In genomic region chr16:12800751-12801308, GRCh38 we compare ENCODE assay signal across 17 cellular contexts. TPM values are rescaled to one million over a fixed set of nuclear protein-coding genes. Genes with fewer than 3 reads are reported as not detected.
DNase-seq lines count a peak whose midpoint lies in the region; ATAC-seq and TF ChIP-seq lines count a peak whose summit lies in the region.
"Had no signal": no experiment of that assay in that cellular context is flagged by ENCODE, and none has a peak within 500 bp of the region (broad histone marks: within the 10 kb centered on the region; RNA-seq: fewer than 3 reads in every experiment).

No MANE protein-coding gene starts in this region.

- H3K14ac ChIP-seq in mesenchymal stem cell (ENCODE audit: low read length in 2 of 2), result no peak overlapping the region

- peaks cover 3 to 19% of the 10 kb centered on the region in 2 donors for H3K4me1 ChIP-seq in ascending aorta
- peaks cover 8% of the 10 kb centered on the region for H3K4me1 ChIP-seq in mesenchymal stem cell (ENCODE audit: control insufficient read depth, insufficient read depth, low read depth, low read length)
- peaks cover 19 to 43% of the 10 kb centered on the region in 2 donors for H3K4me1 ChIP-seq in thoracic aorta (ENCODE audit: control insufficient read depth in 1 of 2, low read depth in 2 of 2)

- no peaks in the 10 kb centered on the region for H3K27me3 ChIP-seq in ascending aorta
- H3K27me3 ChIP-seq in mesenchymal stem cell (ENCODE audit: control insufficient read depth in 1 of 2, insufficient read depth in 1 of 2, low read length in 2 of 2), result no peaks in the 10 kb centered on the region
- no peaks in the 10 kb centered on the region for H3K27me3 ChIP-seq in thoracic aorta (replicated peaks; ENCODE audit: insufficient read depth)
- H3K27me3 ChIP-seq: transverse colon had no signal

- no peak overlapping the region for H2BK120ac ChIP-seq in mesenchymal stem cell (ENCODE audit: low read depth, low read length)

- no peaks in the 10 kb centered on the region for H3K9me3 Mint-ChIP-seq in activated naive CD8-positive, alpha-beta T cell treated with anti-CD3 and anti-CD28 coated beads, Interleukin-2, amount 50 U/mL, for 24 hours
- H3K9me3 Mint-ChIP-seq in activated naive CD8-positive, alpha-beta T cell treated with anti-CD3 and anti-CD28 coated beads for 36 hours, result peaks cover 3% of the 10 kb centered on the region

- H3K23ac ChIP-seq in mesenchymal stem cell (ENCODE audit: low read length in 2 of 2), result no peak overlapping the region

- no peak for TF ChIP-seq CTCF in ascending aorta (IDR thresholded peaks at IDR 0.05)
- no peak for TF ChIP-seq CTCF in thoracic aorta (IDR thresholded peaks at IDR 0.05)

- H3K4me1 Mint-ChIP-seq in activated naive CD8-positive, alpha-beta T cell treated with anti-CD3 and anti-CD28 coated beads, Interleukin-2, amount 50 U/mL, for 24 hours, result peaks cover 33% of the 10 kb centered on the region
- peaks cover 24% of the 10 kb centered on the region for H3K4me1 Mint-ChIP-seq in activated naive CD8-positive, alpha-beta T cell treated with anti-CD3 and anti-CD28 coated beads for 36 hours

- no peak for DNase-seq in activated naive CD8-positive, alpha-beta T cell treated with anti-CD3 and anti-CD28 coated beads, Interleukin-2, amount 50 U/mL, for 24 hours
- no peak for DNase-seq in activated naive CD8-positive, alpha-beta T cell treated with anti-CD3 and anti-CD28 coated beads for 36 hours
- DNase-seq in ascending aorta (ENCODE audit: low spot score in 2 of 2) (no peak), mesenchymal stem cell (no peak), thoracic aorta (ENCODE audit: low spot score) (no peak), NCI-H345 treated with DMSO at 0.1 percent for 48 hours (lab: John Stamatoyannopoulos, UW; ENCODE audit: unreplicated experiment) (no peak)
- no peak for DNase-seq in activated CD4-positive, alpha-beta T cell treated with anti-CD3 and anti-CD28 coated beads, Interleukin-2, amount 50 U/mL, for 4 hours
- DNase-seq: ACHN; activated gamma-delta T cell; hippocampal formation; naive B cell; NCI-H748 treated with DMSO at 0.1 percent for 48 hours; PC-3; stimulated activated CD4-positive, alpha-beta T cell treated with anti-CD3 and anti-CD28 coated beads, Interleukin-1b, Interleukin-23, amount 100 ng/mL, for 48 hours had no signal

- H3K36me3 ChIP-seq in ascending aorta (no peaks in the 10 kb centered on the region), mesenchymal stem cell (ENCODE audit: control insufficient read depth in 1 of 2, insufficient read depth in 2 of 2, low read depth in 1 of 2, low read length in 2 of 2) (no peaks in the 10 kb centered on the region), thoracic aorta (no peaks in the 10 kb centered on the region)
- H3K36me3 ChIP-seq: transverse colon had no signal

- H2AK5ac ChIP-seq in mesenchymal stem cell (ENCODE audit: low read length, severe bottlenecking), result no peak overlapping the region

- no peak overlapping the region for H4K91ac ChIP-seq in mesenchymal stem cell (ENCODE audit: low read length)

- intact Hi-C loops in ascending aorta (cut with DNase I), result loop anchor here (10.0 kb wide), 1 partner anchor 1094 kb away; no protein-coding TSS in a partner anchor

- H3K79me1 ChIP-seq in mesenchymal stem cell (replicated peaks; ENCODE audit: low read length, poor library complexity, severe bottlenecking), result peaks cover 23% of the 10 kb centered on the region

- H2BK12ac ChIP-seq in mesenchymal stem cell (ENCODE audit: low read length in 2 of 2), result peak overlapping the region in 1 of 2 experiments; percentile 93

- 90% methylated on average over 5 of the region's 6 CpGs for WGBS in mesenchymal stem cell

- peak overlapping the region; percentile 72 for H3K27ac Mint-ChIP-seq in activated naive CD8-positive, alpha-beta T cell treated with anti-CD3 and anti-CD28 coated beads, Interleukin-2, amount 50 U/mL, for 24 hours
- no peak overlapping the region for H3K27ac Mint-ChIP-seq in activated naive CD8-positive, alpha-beta T cell treated with anti-CD3 and anti-CD28 coated beads for 36 hours

- peak overlapping the region in 1 of 2 experiments; percentile 6 for H3K4ac ChIP-seq in mesenchymal stem cell (ENCODE audit: low read depth in 1 of 2, low read length in 2 of 2)

- no peak overlapping the region for H2BK5ac ChIP-seq in mesenchymal stem cell (ENCODE audit: low read depth, low read length, poor library complexity, severe bottlenecking)

- peak overlapping the region; percentile 2 for H4K8ac ChIP-seq in mesenchymal stem cell (ENCODE audit: low read length)

- no peak overlapping the region for H3K4me3 ChIP-seq in ascending aorta
- H3K4me3 ChIP-seq in mesenchymal stem cell (ENCODE audit: insufficient read depth in 1 of 2, low read depth in 1 of 2, low read length in 2 of 2), result no peak overlapping the region
- H3K4me3 ChIP-seq in thoracic aorta, result no peak overlapping the region
- H3K4me3 ChIP-seq: transverse colon had no signal

- no peak for ATAC-seq in activated naive CD8-positive, alpha-beta T cell treated with anti-CD3 and anti-CD28 coated beads, Interleukin-2, amount 50 U/mL, for 24 hours
- ATAC-seq in thoracic aorta (ENCODE audit: insufficient number of reproducible peaks, low FRiP score, low read depth) (no peak), GM19455 (IDR thresholded peaks at IDR 0.05; ENCODE audit: unreplicated experiment) (no peak)
- ATAC-seq: PC-3 had no signal

- H3K9ac ChIP-seq in mesenchymal stem cell (ENCODE audit: low read length), result no peak overlapping the region

- no peak overlapping the region for H2BK15ac ChIP-seq in mesenchymal stem cell (ENCODE audit: low read depth, poor library complexity, severe bottlenecking)

- H3K4me3 Mint-ChIP-seq in activated naive CD8-positive, alpha-beta T cell treated with anti-CD3 and anti-CD28 coated beads, Interleukin-2, amount 50 U/mL, for 24 hours, result no peak overlapping the region
- no peak overlapping the region for H3K4me3 Mint-ChIP-seq in activated naive CD8-positive, alpha-beta T cell treated with anti-CD3 and anti-CD28 coated beads for 36 hours

- H2AFZ ChIP-seq in mesenchymal stem cell (ENCODE audit: low read depth, low read length), result no peak overlapping the region

- peak overlapping the region in 1 of 2 experiments; percentile 87 for H3K18ac ChIP-seq in mesenchymal stem cell (ENCODE audit: low read depth in 1 of 2, low read length in 2 of 2)

- no peak overlapping the region for H3K4me2 ChIP-seq in mesenchymal stem cell (ENCODE audit: low read length, poor library complexity, severe bottlenecking)

- H3K27ac ChIP-seq in ascending aorta (peak overlapping the region; percentile 45 to 82), mesenchymal stem cell (ENCODE audit: low read length, poor library complexity, severe bottlenecking) (no peak overlapping the region), thoracic aorta (peak overlapping the region; percentile 2 to 58)
- H3K27ac ChIP-seq: VCaP had no signal

- peaks cover 3% of the 10 kb centered on the region for H3K27me3 Mint-ChIP-seq in activated naive CD8-positive, alpha-beta T cell treated with anti-CD3 and anti-CD28 coated beads, Interleukin-2, amount 50 U/mL, for 24 hours
- H3K27me3 Mint-ChIP-seq in activated naive CD8-positive, alpha-beta T cell treated with anti-CD3 and anti-CD28 coated beads for 36 hours, result no peaks in the 10 kb centered on the region

- H3K36me3 Mint-ChIP-seq in activated naive CD8-positive, alpha-beta T cell treated with anti-CD3 and anti-CD28 coated beads, Interleukin-2, amount 50 U/mL, for 24 hours (ENCODE audit: low read depth), result peaks cover 4% of the 10 kb centered on the region
- H3K36me3 Mint-ChIP-seq in activated naive CD8-positive, alpha-beta T cell treated with anti-CD3 and anti-CD28 coated beads for 36 hours, result peaks cover 17% of the 10 kb centered on the region
- H3K36me3 Mint-ChIP-seq: naive B cell had no signal

- H3K9me3 ChIP-seq in ascending aorta (no peaks in the 10 kb centered on the region), mesenchymal stem cell (ENCODE audit: control insufficient read depth, low read length) (no peaks in the 10 kb centered on the region), thoracic aorta (no peaks in the 10 kb centered on the region)
- H3K9me3 ChIP-seq: transverse colon had no signal

RNA-seq across cellular contexts. Expression of gene CPPED1, which starts 2.9 kb away (rescaled TPM):
- 1 to 10 TPM; 3.8 to 5.1 TPM for total RNA-seq in activated naive CD8-positive, alpha-beta T cell treated with anti-CD3 and anti-CD28 coated beads for 36 hours
- 13.3 TPM for total RNA-seq in ascending aorta
- 36.4 TPM for polyA plus RNA-seq in mesenchymal stem cell (2013, experiment 1 of 2)
- polyA plus RNA-seq in mesenchymal stem cell (2013, experiment 2 of 2), result 38.6 TPM
- 10 to 100 TPM; 14.8 to 38.4 TPM for total RNA-seq in thoracic aorta
